Comparison of ENCODE assay signal across 9 cellular contexts in genomic region chr2:38740851-38741541, GRCh38. TPM values are rescaled to one million over a fixed set of nuclear protein-coding genes. Genes with fewer than 3 reads are reported as not detected.
DNase-seq lines count a peak whose midpoint lies in the region; ATAC-seq lines count a peak whose summit lies in the region.
"Had no signal": no experiment of that assay in that cellular context is flagged by ENCODE, and none has a peak within 500 bp of the region (broad histone marks: within the 10 kb centered on the region; RNA-seq: fewer than 3 reads in every experiment).

No MANE protein-coding gene starts in this region.

- no peak overlapping the region for H3K4me3 Mint-ChIP-seq in stimulated activated naive CD8-positive, alpha-beta T cell treated with anti-CD3 and anti-CD28 coated beads, Interleukin-15, amount 100 ng/mL, for 72 hours
- H3K4me3 Mint-ChIP-seq in activated T-helper 1 cell treated with anti-CD3 and anti-CD28 coated beads, Interleukin-12 subunit alpha, Interleukin-12 subunit beta, Interleukin-2, Interleukin-4 antibody, amounts not matched to agents 30 ng/mL and 10 ng/mL and 1 ng/mL, durations not matched to agents 14 hours and 24 hours and 36 hours: no peak overlapping the region

- peak; percentile 75 for DNase-seq in activated effector memory CD4-positive, alpha-beta T cell treated with anti-CD3 and anti-CD28 coated beads, Interleukin-2, amount 50 U/mL, for 16 hours
- no peak for DNase-seq in activated effector memory CD4-positive, alpha-beta T cell treated with Interleukin-2 at 50 U/mL for 16 hours
- DNase-seq in NCI-H2227 treated with DMSO at 0.1 percent for 48 hours (lab: John Stamatoyannopoulos, UW) (peak; percentile 69), astrocyte of the hippocampus (ENCODE audit: low read depth, low spot score) (peak; percentile 51), iPS-NIHi11 (ENCODE audit: low spot score) (peak; percentile 22), NCI-H2081 treated with DMSO at 0.1 percent for 48 hours (lab: John Stamatoyannopoulos, UW) (no peak)
- DNase-seq in stimulated activated naive CD8-positive, alpha-beta T cell treated with anti-CD3 and anti-CD28 coated beads, Interleukin-15, amount 100 ng/mL, for 72 hours: no peak
- no peak for DNase-seq in activated T-helper 1 cell treated with anti-CD3 and anti-CD28 coated beads, Interleukin-12 subunit alpha, Interleukin-12 subunit beta, Interleukin-2, Interleukin-4 antibody, amounts not matched to agents 30 ng/mL and 10 ng/mL and 1 ng/mL, durations not matched to agents 14 hours and 24 hours and 36 hours (ENCODE audit: low spot score)

- H3K36me3 Mint-ChIP-seq in activated T-helper 1 cell treated with anti-CD3 and anti-CD28 coated beads, Interleukin-12 subunit alpha, Interleukin-12 subunit beta, Interleukin-2, Interleukin-4 antibody, amounts not matched to agents 30 ng/mL and 10 ng/mL and 1 ng/mL, durations not matched to agents 14 hours and 24 hours and 36 hours (ENCODE audit: low read depth): peaks cover 46% of the 10 kb centered on the region

- intact Hi-C loops in activated T-helper 1 cell treated with anti-CD3 and anti-CD28 coated beads, Interleukin-12 subunit alpha, Interleukin-12 subunit beta, Interleukin-2, Interleukin-4 antibody, amounts not matched to agents 30 ng/mL and 10 ng/mL and 1 ng/mL, durations not matched to agents 14 hours and 24 hours and 36 hours (cut with micrococcal nuclease): loop anchor here (1.0 to 5.0 kb wide), 4 partner anchors 139 to 424 kb away; partner anchors contain the start of gene HNRNPLL

- peaks cover 0 to 12% of the 10 kb centered on the region in 2 donors for H3K9me3 Mint-ChIP-seq in stimulated activated naive CD8-positive, alpha-beta T cell treated with anti-CD3 and anti-CD28 coated beads, Interleukin-15, amount 100 ng/mL, for 72 hours
- no peaks in the 10 kb centered on the region for H3K9me3 Mint-ChIP-seq in activated T-helper 1 cell treated with anti-CD3 and anti-CD28 coated beads, Interleukin-12 subunit alpha, Interleukin-12 subunit beta, Interleukin-2, Interleukin-4 antibody, amounts not matched to agents 30 ng/mL and 10 ng/mL and 1 ng/mL, durations not matched to agents 14 hours and 24 hours and 36 hours

- peak; percentile 36 for ATAC-seq in stimulated activated naive CD8-positive, alpha-beta T cell treated with anti-CD3 and anti-CD28 coated beads, Interleukin-15, amount 100 ng/mL, for 72 hours

- peak overlapping the region; percentile 70 to 87 for H3K27ac Mint-ChIP-seq in stimulated activated naive CD8-positive, alpha-beta T cell treated with anti-CD3 and anti-CD28 coated beads, Interleukin-15, amount 100 ng/mL, for 72 hours
- no peak overlapping the region for H3K27ac Mint-ChIP-seq in activated T-helper 1 cell treated with anti-CD3 and anti-CD28 coated beads, Interleukin-12 subunit alpha, Interleukin-12 subunit beta, Interleukin-2, Interleukin-4 antibody, amounts not matched to agents 30 ng/mL and 10 ng/mL and 1 ng/mL, durations not matched to agents 14 hours and 24 hours and 36 hours
- H3K27ac Mint-ChIP-seq: activated naive CD8-positive, alpha-beta T cell had no signal

- H3K4me1 Mint-ChIP-seq in stimulated activated naive CD8-positive, alpha-beta T cell treated with anti-CD3 and anti-CD28 coated beads, Interleukin-15, amount 100 ng/mL, for 72 hours: peaks cover 60% of the 10 kb centered on the region
- H3K4me1 Mint-ChIP-seq in activated T-helper 1 cell treated with anti-CD3 and anti-CD28 coated beads, Interleukin-12 subunit alpha, Interleukin-12 subunit beta, Interleukin-2, Interleukin-4 antibody, amounts not matched to agents 30 ng/mL and 10 ng/mL and 1 ng/mL, durations not matched to agents 14 hours and 24 hours and 36 hours (ENCODE audit: low read depth): peaks cover 33% of the 10 kb centered on the region

- no peaks in the 10 kb centered on the region for H3K27me3 Mint-ChIP-seq in stimulated activated naive CD8-positive, alpha-beta T cell treated with anti-CD3 and anti-CD28 coated beads, Interleukin-15, amount 100 ng/mL, for 72 hours
- no peaks in the 10 kb centered on the region for H3K27me3 Mint-ChIP-seq in activated T-helper 1 cell treated with anti-CD3 and anti-CD28 coated beads, Interleukin-12 subunit alpha, Interleukin-12 subunit beta, Interleukin-2, Interleukin-4 antibody, amounts not matched to agents 30 ng/mL and 10 ng/mL and 1 ng/mL, durations not matched to agents 14 hours and 24 hours and 36 hours (ENCODE audit: insufficient read depth)
- H3K27me3 Mint-ChIP-seq: activated naive CD8-positive, alpha-beta T cell had no signal

RNA-seq across cellular contexts. Expression of gene SRSF7, which starts 10.2 kb away (rescaled TPM):
- 417 and 422 TPM in 2 replicates for total RNA-seq in activated T-helper 1 cell treated with anti-CD3 and anti-CD28 coated beads, Interleukin-12 subunit alpha, Interleukin-12 subunit beta, Interleukin-2, Interleukin-4 antibody, amounts not matched to agents 30 ng/mL and 10 ng/mL and 1 ng/mL, durations not matched to agents 14 hours and 24 hours and 36 hours

RNA-seq across cellular contexts. Expression of gene GEMIN6, which starts 37.0 kb away (rescaled TPM):
- total RNA-seq in activated T-helper 1 cell treated with anti-CD3 and anti-CD28 coated beads, Interleukin-12 subunit alpha, Interleukin-12 subunit beta, Interleukin-2, Interleukin-4 antibody, amounts not matched to agents 30 ng/mL and 10 ng/mL and 1 ng/mL, durations not matched to agents 14 hours and 24 hours and 36 hours: 34.9 and 36.0 TPM in 2 replicates

Comparison
In these comparisons a context has a peak if more than half of its experiments do, and no peak if none do; other contexts are left out.
1. DNase-seq: peak in activated effector memory CD4-positive, alpha-beta T cell treated with anti-CD3 and anti-CD28 coated beads, Interleukin-2, amount 50 U/mL, for 16 hours (single experiment), NCI-H2227 treated with DMSO at 0.1 percent for 48 hours (single experiment), astrocyte of the hippocampus (single experiment) and iPS-NIHi11 (single experiment); none in activated effector memory CD4-positive, alpha-beta T cell treated with Interleukin-2 at 50 U/mL for 16 hours (single experiment), stimulated activated naive CD8-positive, alpha-beta T cell treated with anti-CD3 and anti-CD28 coated beads, Interleukin-15, amount 100 ng/mL, for 72 hours (0 of 2), NCI-H2081 treated with DMSO at 0.1 percent for 48 hours (single experiment) and activated T-helper 1 cell treated with anti-CD3 and anti-CD28 coated beads, Interleukin-12 subunit alpha, Interleukin-12 subunit beta, Interleukin-2, Interleukin-4 antibody, amounts not matched to agents 30 ng/mL and 10 ng/mL and 1 ng/mL, durations not matched to agents 14 hours and 24 hours and 36 hours (single experiment).